ENCODE assay signal across 14 cellular contexts in the genomic region with DNA sequence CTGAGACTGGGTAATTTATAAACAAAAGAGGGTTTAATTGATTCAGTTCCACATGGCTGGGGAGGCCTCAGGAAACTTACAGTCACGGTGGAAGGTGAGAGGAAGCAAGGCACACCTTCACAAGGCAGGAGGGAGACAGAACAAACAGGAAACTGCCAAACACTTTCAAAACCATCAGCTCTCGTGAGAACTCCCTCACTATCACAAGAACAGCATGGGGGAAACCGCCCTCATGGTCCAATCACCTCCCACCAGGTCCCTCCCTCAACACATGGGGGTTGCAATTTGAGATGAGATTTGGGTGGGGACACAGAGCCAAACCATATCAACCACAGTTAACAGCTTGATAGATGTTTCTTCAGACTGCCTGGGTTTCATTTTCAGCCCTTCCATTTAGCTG.
"Had no signal": no experiment of that assay in that cellular context is flagged by ENCODE, and none has a peak within 500 bp of the region (broad histone marks: within the 10 kb centered on the region; RNA-seq: fewer than 3 reads in every experiment).

No MANE protein-coding gene starts in this region.

- H3K4me1 Mint-ChIP-seq: WTC11 had no signal

- H3K27ac Mint-ChIP-seq: activated naive CD8-positive, alpha-beta T cell; dendritic cell treated with granulocyte-macrophage colony-stimulating factor and Interleukin-4, amounts not matched to agents 40 ng/mL and 50 ng/mL, for 4 days; nephron progenitor cell; progenitor cell of endocrine pancreas; stimulated activated naive CD8-positive, alpha-beta T cell treated with anti-CD3 and anti-CD28 coated beads, Interleukin-15, Interleukin-2, amounts not matched to agents 100 ng/mL and 50 ng/mL, for 24 hours; WTC11 had no signal

- H3K36me3 Mint-ChIP-seq: WTC11 had no signal

- H3K9me3 Mint-ChIP-seq: stimulated activated naive CD8-positive, alpha-beta T cell treated with anti-CD3 and anti-CD28 coated beads, Interleukin-15, Interleukin-2, amounts not matched to agents 100 ng/mL and 50 ng/mL, for 24 hours; WTC11 had no signal

- H3K27ac ChIP-seq: cardiac muscle cell, right atrium auricular region had no signal

- H3K27me3 Mint-ChIP-seq: dendritic cell treated with granulocyte-macrophage colony-stimulating factor and Interleukin-4, amounts not matched to agents 40 ng/mL and 50 ng/mL, for 4 days; progenitor cell of endocrine pancreas had no signal

- H3K27me3 ChIP-seq: cardiac muscle cell, right atrium auricular region had no signal

- ATAC-seq: WTC11 had no signal

- H3K4me3 ChIP-seq: cardiac muscle cell, right atrium auricular region had no signal

- H3K9me3 ChIP-seq: right atrium auricular region had no signal

- H3K36me3 ChIP-seq: cardiac muscle cell, right atrium auricular region had no signal

- H3K4me3 Mint-ChIP-seq: activated naive CD8-positive, alpha-beta T cell; dendritic cell treated with granulocyte-macrophage colony-stimulating factor and Interleukin-4, amounts not matched to agents 40 ng/mL and 50 ng/mL, for 4 days; nephron progenitor cell; stimulated activated naive CD8-positive, alpha-beta T cell treated with anti-CD3 and anti-CD28 coated beads, Interleukin-15, Interleukin-2, amounts not matched to agents 100 ng/mL and 50 ng/mL, for 24 hours; WTC11 had no signal

- DNase-seq: activated CD4-positive, alpha-beta T cell treated with anti-CD3 and anti-CD28 coated beads for 4 hours; activated gamma-delta T cell; effector CD8-positive, alpha-beta T cell; nephron progenitor cell; occipital lobe; SW 1271; trophoblast cell had no signal
